In genomic region chr3:47803478-47804025, GRCh38 we compare ENCODE assay signal across 8 cellular contexts. TPM values are rescaled to one million over a fixed set of nuclear protein-coding genes. Genes with fewer than 3 reads are reported as not detected.
DNase-seq lines count a peak whose midpoint lies in the region; ATAC-seq, FAIRE-seq and TF ChIP-seq lines count a peak whose summit lies in the region.

No MANE protein-coding gene starts in this region.

- no peak for TF ChIP-seq POLR2A in body of pancreas (IDR thresholded peaks at IDR 0.05)

- no peaks in the 10 kb centered on the region for H3K9me3 Mint-ChIP-seq in mesothelial cell of epicardium

- peak overlapping the region; percentile 98 for H3K4me3 Mint-ChIP-seq in mesothelial cell of epicardium

- no peaks in the 10 kb centered on the region for H3K27me3 Mint-ChIP-seq in mesothelial cell of epicardium (ENCODE audit: low read depth)

- H3K9ac ChIP-seq in BLaER1 treated with 17β-estradiol and CSF1 and Interleukin-3, amounts not matched to agents 10 nM and 100 nM = peak overlapping the region; percentile 88 to 97 (median 94)
- H3K9ac ChIP-seq in HUES64 (ENCODE audit: low read depth, low read length) = peak overlapping the region; percentile 98

- intact Hi-C loops in body of pancreas (cut with DNase I) = no loop called here

- H3K27me3 ChIP-seq in BLaER1 treated with 17β-estradiol and CSF1 and Interleukin-3, amounts not matched to agents 10 nM and 100 nM = no peaks in the 10 kb centered on the region
- no peaks in the 10 kb centered on the region for H3K27me3 ChIP-seq in HUES64 (ENCODE audit: insufficient read depth, low read length)
- no peaks in the 10 kb centered on the region for H3K27me3 ChIP-seq in body of pancreas

- H3K4me1 ChIP-seq in BLaER1 treated with 17β-estradiol and CSF1 and Interleukin-3, amounts not matched to agents 10 nM and 100 nM = peaks cover 32 to 39% (median 34%) of the 10 kb centered on the region in 10 experiments
- H3K4me1 ChIP-seq in HUES64 (ENCODE audit: insufficient read depth, low read length) (peaks cover 4% of the 10 kb centered on the region; the same call in 1 of the 2 replicates), body of pancreas (peaks cover 15% of the 10 kb centered on the region)

- peak overlapping the region; percentile 79 to 97 (median 94) for H3K27ac ChIP-seq in BLaER1 treated with 17β-estradiol and CSF1 and Interleukin-3, amounts not matched to agents 10 nM and 100 nM
- H3K27ac ChIP-seq in HUES64 (ENCODE audit: low read depth, low read length) (peak overlapping the region; percentile 96), body of pancreas (peak overlapping the region; percentile 89 to 98 (median 96))

- peak overlapping the region; percentile 80 to 98 (median 84) for H3K4me3 ChIP-seq in BLaER1 treated with 17β-estradiol and CSF1 and Interleukin-3, amounts not matched to agents 10 nM and 100 nM
- H3K4me3 ChIP-seq in HUES64 (ENCODE audit: low read length) (peak overlapping the region; percentile 96), body of pancreas (peak overlapping the region; percentile 65 to 80)

- H3K36me3 ChIP-seq in BLaER1 treated with 17β-estradiol and CSF1 and Interleukin-3, amounts not matched to agents 10 nM and 100 nM = peaks cover 30 to 42% (median 36%) of the 10 kb centered on the region in 11 experiments
- H3K36me3 ChIP-seq in HUES64 (ENCODE audit: insufficient read depth, low read length) = peaks cover 30% of the 10 kb centered on the region
- peaks cover 0 to 3% of the 10 kb centered on the region in 2 donors for H3K36me3 ChIP-seq in body of pancreas (replicated peaks in 1 of 2; ENCODE audit: insufficient read depth in 1 of 2, low read depth in 2 of 2)

- TF ChIP-seq CTCF in body of pancreas (IDR thresholded peaks at IDR 0.05) (no peak), mesothelial cell of epicardium (IDR thresholded peaks at IDR 0.05; ENCODE audit: unreplicated experiment) (no peak)

- H3K27ac Mint-ChIP-seq in mesothelial cell of epicardium = peak overlapping the region; percentile 99

- WGBS in HUES64 = under 1% methylated on average over 20 of the region's 20 CpGs
- WGBS in body of pancreas, 2 donors = 0% methylated on average over 8 to 18 of the region's 20 CpGs

- ATAC-seq in body of pancreas = no peak

- H3K9me3 ChIP-seq in BLaER1 treated with 17β-estradiol and CSF1 and Interleukin-3, amounts not matched to agents 10 nM and 100 nM (replicated peaks in 1 of 11) = no peaks in the 10 kb centered on the region
- H3K9me3 ChIP-seq in HUES64 (ENCODE audit: insufficient read depth, low read depth, low read length) = no peaks in the 10 kb centered on the region
- no peaks in the 10 kb centered on the region for H3K9me3 ChIP-seq in body of pancreas

- H3K36me3 Mint-ChIP-seq in mesothelial cell of epicardium = peaks cover 7% of the 10 kb centered on the region

- H3K4me1 Mint-ChIP-seq in mesothelial cell of epicardium = peaks cover 22% of the 10 kb centered on the region

- FAIRE-seq in frontal cortex (lab: Jason Lieb, UNC) = no peak

- H4K20me1 ChIP-seq in BLaER1 treated with 17β-estradiol and CSF1 and Interleukin-3, amounts not matched to agents 10 nM and 100 nM = no peaks in the 10 kb centered on the region

- no peak for DNase-seq in body of pancreas
- DNase-seq in mesothelial cell of epicardium (ENCODE audit: low spot score in 2 of 2, unreplicated experiment in 2 of 2) = no peak
- no peak for DNase-seq in HCEC 1CT
- no peak for DNase-seq in OCI-M2 (lab: John Stamatoyannopoulos, UW; ENCODE audit: unreplicated experiment)
- no peak for DNase-seq in SIG-M5 (lab: John Stamatoyannopoulos, UW)
- DNase-seq in frontal cortex (ENCODE audit: low spot score in 2 of 2) = no peak

- H3K4me2 ChIP-seq in BLaER1 treated with 17β-estradiol and CSF1 and Interleukin-3, amounts not matched to agents 10 nM and 100 nM = peak overlapping the region; percentile 82 to 97 (median 93)

RNA-seq across cellular contexts. Expression of gene DHX30, which starts 0.6 kb away (rescaled TPM):
- 67.6 TPM for polyA plus RNA-seq in HUES64 (2013, experiment 1 of 2)
- 66.3 TPM for polyA plus RNA-seq in HUES64 (2013, experiment 2 of 2)
- total RNA-seq in body of pancreas (10 to 100 TPM; 28.3 to 50.4 TPM), mesothelial cell of epicardium (114 to 122 TPM (median 114 TPM) in 3 replicates), frontal cortex (68.9 TPM)

RNA-seq across cellular contexts. Expression of gene SMARCC1, which starts 21.9 kb away (rescaled TPM):
- polyA plus RNA-seq in HUES64 (2013, experiment 1 of 2) = 135 TPM
- polyA plus RNA-seq in HUES64 (2013, experiment 2 of 2) = 147 TPM
- total RNA-seq in body of pancreas = 10 to 100 TPM; 25.9 to 34.3 TPM
- 215 to 234 TPM (median 222 TPM) in 3 replicates for total RNA-seq in mesothelial cell of epicardium
- total RNA-seq in frontal cortex = 99.9 TPM
